In genomic region chr18:44564922-44565321, GRCh38 we compare ENCODE assay signal across 13 cellular contexts.
DNase-seq lines count a peak whose midpoint lies in the region; ATAC-seq, FAIRE-seq and TF ChIP-seq lines count a peak whose summit lies in the region.
"Had no signal": no experiment of that assay in that cellular context is flagged by ENCODE, and none has a peak within 500 bp of the region (broad histone marks: within the 10 kb centered on the region; RNA-seq: fewer than 3 reads in every experiment).

No MANE protein-coding gene starts in this region.

- no peak overlapping the region for H3K27ac ChIP-seq in keratinocyte (ENCODE audit: control insufficient read depth, insufficient read depth, low read length)
- H3K27ac ChIP-seq in upper lobe of left lung: no peak overlapping the region
- H3K27ac ChIP-seq in testis: no peak overlapping the region

- H3K4me3 ChIP-seq in AG10803 (ENCODE audit: low read length): no peak overlapping the region
- no peak overlapping the region for H3K4me3 ChIP-seq in choroid plexus epithelial cell (ENCODE audit: low read depth, low read length)
- H3K4me3 ChIP-seq in keratinocyte (ENCODE audit: control insufficient read depth in 2 of 3, extremely low read depth in 1 of 3, insufficient read depth in 2 of 3, low read depth in 1 of 3, low read length in 3 of 3): no peak overlapping the region
- H3K4me3 ChIP-seq in upper lobe of left lung: no peak overlapping the region
- H3K4me3 ChIP-seq in testis: no peak overlapping the region

- H3K9me1 ChIP-seq in keratinocyte (ENCODE audit: control insufficient read depth, extremely low read depth, insufficient read depth, low read length): no peaks in the 10 kb centered on the region

- TF ChIP-seq CTCF in AG10803 (conservative IDR thresholded peaks at IDR 0.05; ENCODE audit: low read length) (no peak), choroid plexus epithelial cell (conservative IDR thresholded peaks at IDR 0.05; ENCODE audit: low read depth, low read length) (no peak), keratinocyte (optimal IDR thresholded peaks at IDR 0.05 in 1 of 3, IDR thresholded peaks at IDR 0.05 in 1 of 3, conservative IDR thresholded peaks at IDR 0.05 in 1 of 3; ENCODE audit: extremely low read depth in 1 of 3, insufficient read depth in 2 of 3, low read length in 3 of 3) (no peak), upper lobe of left lung (IDR thresholded peaks at IDR 0.05) (no peak), testis (IDR thresholded peaks at IDR 0.05) (no peak)

- no peak for TF ChIP-seq POLR2A in upper lobe of left lung (IDR thresholded peaks at IDR 0.05)
- no peak for TF ChIP-seq POLR2A in testis (IDR thresholded peaks at IDR 0.05)

- no peaks in the 10 kb centered on the region for H3K27me3 ChIP-seq in keratinocyte (ENCODE audit: control insufficient read depth, extremely low read depth, insufficient read depth, low read length)
- no peaks in the 10 kb centered on the region for H3K27me3 ChIP-seq in upper lobe of left lung
- no peaks in the 10 kb centered on the region for H3K27me3 ChIP-seq in testis

- dilution Hi-C loops in keratinocyte (cut with MboI; ENCODE audit: extremely low pct_ligation_motif_present, low sequenced_read_pairs): no loop called here

- H3K4me2 ChIP-seq in keratinocyte (ENCODE audit: control insufficient read depth, extremely low read depth, insufficient read depth, low read depth, low read length): peak overlapping the region; percentile 4

- TF ChIP-seq EP300 in upper lobe of left lung (IDR thresholded peaks at IDR 0.05): no peak

- H4K20me1 ChIP-seq in keratinocyte (ENCODE audit: control insufficient read depth, extremely low read depth, insufficient read depth, low read length): no peaks in the 10 kb centered on the region

- DNase-seq in AG10803 (ENCODE audit: low read depth): peak; percentile 88
- DNase-seq in LHCN-M2 (ENCODE audit: low read depth): peak; percentile 36
- peak; percentile 80 for DNase-seq in choroid plexus epithelial cell (ENCODE audit: low read depth)
- DNase-seq in keratinocyte (ENCODE audit: low read depth, low spot score): no peak
- DNase-seq in left lobe of liver (ENCODE audit: low spot score): no peak
- no peak for DNase-seq in upper lobe of left lung
- DNase-seq in testis: no peak
- DNase-seq: activated CD4-positive, CD25-positive, alpha-beta regulatory T cell; activated T-cell treated with anti-CD3 and anti-CD28 coated beads, Interleukin-2, amount 50 U/mL, for 24 hours; effector memory CD8-positive, alpha-beta T cell; NCI-H1930 had no signal

- H3K79me2 ChIP-seq in keratinocyte (ENCODE audit: control insufficient read depth, insufficient read depth, low read length): no peaks in the 10 kb centered on the region

- no peak for FAIRE-seq in keratinocyte (lab: Jason Lieb, UNC)
- FAIRE-seq: G401.6 had no signal

- no peak for ATAC-seq in GM19035 (IDR thresholded peaks at IDR 0.05; ENCODE audit: unreplicated experiment)
- ATAC-seq in left lobe of liver: no peak
- no peak for ATAC-seq in upper lobe of left lung (ENCODE audit: low FRiP score in 2 of 2)
- ATAC-seq: effector memory CD8-positive, alpha-beta T cell had no signal

- intact Hi-C loops in testis (cut with DNase I; ENCODE audit: low total_unique reads): no loop called here

- H3K36me3 ChIP-seq in keratinocyte (ENCODE audit: control insufficient read depth in 2 of 2, extremely low read depth in 1 of 2, insufficient read depth in 2 of 2, low read length in 2 of 2): no peaks in the 10 kb centered on the region
- no peaks in the 10 kb centered on the region for H3K36me3 ChIP-seq in upper lobe of left lung
- no peaks in the 10 kb centered on the region for H3K36me3 ChIP-seq in testis (ENCODE audit: low read depth, missing control alignments)

- H3K4me1 ChIP-seq in keratinocyte (ENCODE audit: control insufficient read depth, extremely low read depth, insufficient read depth, low read length) (peaks cover 12% of the 10 kb centered on the region), upper lobe of left lung (no peaks in the 10 kb centered on the region), testis (no peaks in the 10 kb centered on the region)

- H2AFZ ChIP-seq in keratinocyte (ENCODE audit: control insufficient read depth, low read length): peak overlapping the region; percentile 8

- H3K9me3 ChIP-seq in keratinocyte (ENCODE audit: control insufficient read depth, low read depth, low read length): no peaks in the 10 kb centered on the region
- H3K9me3 ChIP-seq in upper lobe of left lung: no peaks in the 10 kb centered on the region
- H3K9me3 ChIP-seq in testis: no peaks in the 10 kb centered on the region

- no peak overlapping the region for H3K9ac ChIP-seq in keratinocyte (ENCODE audit: control insufficient read depth, extremely low read depth, insufficient read depth, low read length)

Comparison
In these comparisons a context has a peak if more than half of its experiments do, and no peak if none do; other contexts are left out.
1. DNase-seq: peak in AG10803 (single experiment), LHCN-M2 (single experiment) and choroid plexus epithelial cell (single experiment); none in keratinocyte (single experiment), left lobe of liver (single experiment), upper lobe of left lung (0 of 2) and testis (single experiment).